13 cellular contexts compared by ENCODE assay signal in genomic region chr5:74595143-74595915, GRCh38. TPM values are rescaled to one million over a fixed set of nuclear protein-coding genes. Genes with fewer than 3 reads are reported as not detected.
DNase-seq lines count a peak whose midpoint lies in the region; ATAC-seq and TF ChIP-seq lines count a peak whose summit lies in the region.
"Had no signal": no experiment of that assay in that cellular context is flagged by ENCODE, and none has a peak within 500 bp of the region (broad histone marks: within the 10 kb centered on the region; RNA-seq: fewer than 3 reads in every experiment).

No MANE protein-coding gene starts in this region.

- no peak overlapping the region for H3K4me3 Mint-ChIP-seq in activated T-helper 17 cell treated with anti-CD3 and anti-CD28 coated beads, Interleukin-2, amount 50 U/mL, for 72 hours
- H3K4me3 Mint-ChIP-seq: activated T-cell treated with anti-CD3 and anti-CD28 coated beads, Interleukin-2, amount 50 U/mL, for 24 hours had no signal

- POLR2A ChIA-PET in PC-9 (lab: Charles Lee; ENCODE audit: unreplicated experiment), result interaction anchor here (0.5 to 1.3 kb wide), 6 partner anchors 8 to 529 kb away, joined by 3 to 10 read pairs (median 4); no protein-coding TSS in a partner anchor

- ATAC-seq in mucosa of descending colon (peak; percentile 78), HG02970 (IDR thresholded peaks at IDR 0.05; ENCODE audit: low FRiP score, unreplicated experiment) (no peak)
- no peak for ATAC-seq in activated T-helper 17 cell treated with anti-CD3 and anti-CD28 coated beads, Interleukin-2, amount 50 U/mL, for 72 hours (replicated peaks)

- H3K9me3 Mint-ChIP-seq in activated T-helper 17 cell treated with anti-CD3 and anti-CD28 coated beads, Interleukin-2, amount 50 U/mL, for 72 hours, result no peaks in the 10 kb centered on the region
- H3K9me3 Mint-ChIP-seq: activated T-cell treated with anti-CD3 and anti-CD28 coated beads, Interleukin-2, amount 50 U/mL, for 24 hours had no signal

- no peaks in the 10 kb centered on the region for H3K36me3 Mint-ChIP-seq in activated T-helper 17 cell treated with anti-CD3 and anti-CD28 coated beads, Interleukin-2, amount 50 U/mL, for 72 hours (ENCODE audit: low read depth)

- CTCF ChIA-PET in PC-9 (lab: Charles Lee), result interaction anchor here (0.7 kb wide), 1 partner anchor 19 kb away, joined by 4 read pairs; no protein-coding TSS in a partner anchor

- no TSS peak for BruUV-seq in PC-9 (replicated peaks; lab: Mats Ljungman, UMichigan)

- intact Hi-C loops in PC-9 (cut with micrococcal nuclease; ENCODE audit: unreplicated experiment), result no loop called here
- intact Hi-C loops in mucosa of descending colon (cut with DNase I, micrococcal nuclease), result no loop called here

- no peak overlapping the region for H3K27ac Mint-ChIP-seq in activated T-helper 17 cell treated with anti-CD3 and anti-CD28 coated beads, Interleukin-2, amount 50 U/mL, for 72 hours
- H3K27ac Mint-ChIP-seq: activated T-cell treated with anti-CD3 and anti-CD28 coated beads, Interleukin-2, amount 50 U/mL, for 24 hours had no signal

- H3K4me1 Mint-ChIP-seq in activated T-helper 17 cell treated with anti-CD3 and anti-CD28 coated beads, Interleukin-2, amount 50 U/mL, for 72 hours, result no peaks in the 10 kb centered on the region

- peaks cover 18% of the 10 kb centered on the region for H3K27me3 Mint-ChIP-seq in activated T-helper 17 cell treated with anti-CD3 and anti-CD28 coated beads, Interleukin-2, amount 50 U/mL, for 72 hours

- H3K27ac ChIP-seq in PC-9, result peak overlapping the region; percentile 29; the same call in 1 of the 2 replicates
- H3K27ac ChIP-seq: BLaER1 treated with 17β-estradiol and CSF1 and Interleukin-3, amounts not matched to agents 10 nM and 100 nM; VCaP had no signal

- no peaks in the 10 kb centered on the region for H3F3A ChIP-seq in PC-9 (ENCODE audit: insufficient read depth, low read depth)

- H3K4me3 ChIP-seq in PC-9 (no peak overlapping the region), mucosa of descending colon (no peak overlapping the region)
- H3K4me3 ChIP-seq: BLaER1 treated with 17β-estradiol and CSF1 and Interleukin-3, amounts not matched to agents 10 nM and 100 nM had no signal

- no peak for TF ChIP-seq CTCF in PC-9 (conservative IDR thresholded peaks at IDR 0.05)
- no peak for TF ChIP-seq CTCF in mucosa of descending colon (IDR thresholded peaks at IDR 0.05)

- H3K9me3 ChIP-seq in PC-9 (ENCODE audit: insufficient read depth, low read depth) (no peaks in the 10 kb centered on the region), mucosa of descending colon (no peaks in the 10 kb centered on the region)
- H3K9me3 ChIP-seq: BLaER1 treated with 17β-estradiol and CSF1 and Interleukin-3, amounts not matched to agents 10 nM and 100 nM had no signal

- H3K27me3 ChIP-seq in PC-9 (ENCODE audit: insufficient read depth, low read depth), result no peaks in the 10 kb centered on the region
- H3K27me3 ChIP-seq: BLaER1 treated with 17β-estradiol and CSF1 and Interleukin-3, amounts not matched to agents 10 nM and 100 nM had no signal

- peaks cover 20% of the 10 kb centered on the region for H3K4me1 ChIP-seq in PC-9 (replicated peaks; ENCODE audit: insufficient read depth)
- H3K4me1 ChIP-seq in mucosa of descending colon (ENCODE audit: low read depth), result no peaks in the 10 kb centered on the region

- no peaks in the 10 kb centered on the region for H4K20me1 ChIP-seq in PC-9 (ENCODE audit: insufficient read depth)
- H4K20me1 ChIP-seq: BLaER1 treated with 17β-estradiol and CSF1 and Interleukin-3, amounts not matched to agents 10 nM and 100 nM had no signal

- DNase-seq in Daoy (ENCODE audit: low read depth) (peak; percentile 76), PC-9 (peak; percentile 31 to 81), fibroblast of peridontal ligament (ENCODE audit: extremely low read depth) (peak; percentile 13), mucosa of descending colon (no peak), T1000 (lab: John Stamatoyannopoulos, UW) (no peak), NCI-H146 treated with DMSO at 0.1 percent for 48 hours (lab: John Stamatoyannopoulos, UW; ENCODE audit: unreplicated experiment) (no peak)
- DNase-seq: activated T-cell treated with anti-CD3 and anti-CD28 coated beads, Interleukin-2, amount 50 U/mL, for 24 hours; cerebellar nuclear complex; NCI-H2081 had no signal

- no peaks in the 10 kb centered on the region for H3K9me2 ChIP-seq in PC-9 (ENCODE audit: insufficient read depth)

- no peaks in the 10 kb centered on the region for H3K36me3 ChIP-seq in PC-9 (ENCODE audit: low read depth)
- no peaks in the 10 kb centered on the region for H3K36me3 ChIP-seq in mucosa of descending colon (ENCODE audit: low read depth)
- H3K36me3 ChIP-seq: BLaER1 treated with 17β-estradiol and CSF1 and Interleukin-3, amounts not matched to agents 10 nM and 100 nM had no signal

- H3K4me2 ChIP-seq in PC-9, result no peak overlapping the region
- H3K4me2 ChIP-seq: BLaER1 treated with 17β-estradiol and CSF1 and Interleukin-3, amounts not matched to agents 10 nM and 100 nM had no signal

- H2AFZ ChIP-seq in PC-9, result no peak overlapping the region

- no peaks in the 10 kb centered on the region for H3K79me2 ChIP-seq in PC-9 (ENCODE audit: low read depth)

RNA-seq across cellular contexts. Expression of gene ENC1, which starts 45.2 kb away (rescaled TPM):
- 66.7 and 74.6 TPM in 2 replicates for total RNA-seq in Daoy (2014; rRNA removed; shearing (Covaris generic))
- total RNA-seq in PC-9 (2021) (38.8 and 53.6 TPM in 2 replicates), mucosa of descending colon (10 to 100 TPM; 14.6 to 23.3 (median 18.9) TPM)
- under 1 TPM; 0.42 to 0.89 TPM for total RNA-seq in activated T-helper 17 cell treated with anti-CD3 and anti-CD28 coated beads, Interleukin-2, amount 50 U/mL, for 72 hours

Comparison
In these comparisons a context has a peak if more than half of its experiments do, and no peak if none do; other contexts are left out.
1. DNase-seq: peak in Daoy (single experiment), PC-9 (2 of 2) and fibroblast of peridontal ligament (single experiment); none in mucosa of descending colon (0 of 3), T1000 (single experiment) and NCI-H146 treated with DMSO at 0.1 percent for 48 hours (single experiment).
2. RNA of gene ENC1, which starts 45.2 kb away (total RNA-seq): 66.7 to 74.6 TPM in Daoy, 38.8 to 53.6 TPM in PC-9 and 14.6 to 23.3 TPM in mucosa of descending colon; 0.42 to 0.89 TPM in activated T-helper 17 cell treated with anti-CD3 and anti-CD28 coated beads, Interleukin-2, amount 50 U/mL, for 72 hours; every median in the first group is over 4 times any median in the second.